In the genomic region with DNA sequence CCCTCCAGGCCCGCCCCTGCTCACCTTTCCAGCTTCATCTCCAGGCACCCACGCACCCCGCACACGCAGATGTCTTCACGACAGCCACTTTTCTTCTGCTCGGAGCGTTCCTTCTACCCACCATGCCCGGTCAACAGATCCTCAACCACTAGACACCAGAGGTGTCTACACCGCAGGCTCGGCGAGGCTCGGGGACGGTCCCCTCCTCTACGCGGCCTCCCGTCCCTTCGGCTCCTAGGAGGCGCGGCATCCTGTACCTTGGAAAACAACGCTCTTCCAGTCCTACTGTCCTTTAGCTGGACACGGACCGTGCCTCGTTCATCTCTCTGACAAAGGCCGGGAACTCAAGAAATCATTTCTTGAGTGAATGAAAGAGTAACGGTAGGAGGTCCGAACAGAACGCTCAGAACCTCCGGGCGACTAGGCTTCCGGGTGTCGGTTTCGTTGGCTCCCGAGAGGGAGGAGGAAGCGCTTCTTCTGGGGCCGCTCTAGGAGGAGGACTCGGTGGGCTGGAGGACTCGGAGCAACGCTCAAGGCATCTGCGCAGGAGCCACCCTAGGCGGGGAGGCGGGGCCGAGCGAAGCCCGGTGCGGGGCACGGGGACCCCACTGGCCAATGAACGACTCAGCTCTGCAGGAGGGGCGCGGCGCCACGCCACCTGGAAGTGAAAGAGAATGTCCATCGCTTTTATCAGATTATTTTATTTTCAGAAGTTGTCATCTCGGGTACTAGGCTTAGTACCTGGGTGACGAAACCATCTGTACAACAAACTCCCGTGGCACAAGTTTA, we compare ENCODE assay signal across 1 cellular context.
TF ChIP-seq lines count a peak whose summit lies in the region.

No MANE protein-coding gene starts in this region.

TF ChIP-seq in HEK293, 187 proteins besides CTCF, POLR2A, EP300 and RAD21 (continued from another document and continues in another):
- peak; percentile 93 for TF ChIP-seq ZBTB11 (tag by site-specific recombination; conservative IDR thresholded peaks at IDR 0.05; ENCODE audit: low read depth)
- TF ChIP-seq ZNF501 (tag by site-specific recombination; IDR thresholded peaks at IDR 0.05), result peak; percentile 84
- TF ChIP-seq ZBTB17 (tag by site-specific recombination; IDR thresholded peaks at IDR 0.05), result peak; percentile 74
- no peak for TF ChIP-seq ZNF677 (tag by site-specific recombination; IDR thresholded peaks at IDR 0.05)
- no peak for TF ChIP-seq ZNF214 (tag by site-specific recombination; IDR thresholded peaks at IDR 0.05; ENCODE audit: borderline replicate concordance)
- TF ChIP-seq ZNF416 (tag by site-specific recombination; IDR thresholded peaks at IDR 0.05), result no peak
- TF ChIP-seq KLF7 (tag by site-specific recombination; IDR thresholded peaks at IDR 0.05; ENCODE audit: borderline replicate concordance), result no peak
- no peak for TF ChIP-seq ZNF274 (IDR thresholded peaks at IDR 0.05; ENCODE audit: low read length)
- TF ChIP-seq ZNF274 (tag by site-specific recombination; IDR thresholded peaks at IDR 0.05; ENCODE audit: borderline replicate concordance), result no peak
- peak; percentile 63 for TF ChIP-seq KLF10 (tag by site-specific recombination; IDR thresholded peaks at IDR 0.05)
- TF ChIP-seq ZNF311 (tag by site-specific recombination; IDR thresholded peaks at IDR 0.05; ENCODE audit: borderline replicate concordance), result no peak
- TF ChIP-seq SP3 (tag by site-specific recombination; IDR thresholded peaks at IDR 0.05), result peak; percentile 78
- peak; percentile 12; the same call in 1 of the 2 replicates for TF ChIP-seq ZBTB8A (tag by site-specific recombination; IDR thresholded peaks at IDR 0.05)
- TF ChIP-seq, protein P1, sequence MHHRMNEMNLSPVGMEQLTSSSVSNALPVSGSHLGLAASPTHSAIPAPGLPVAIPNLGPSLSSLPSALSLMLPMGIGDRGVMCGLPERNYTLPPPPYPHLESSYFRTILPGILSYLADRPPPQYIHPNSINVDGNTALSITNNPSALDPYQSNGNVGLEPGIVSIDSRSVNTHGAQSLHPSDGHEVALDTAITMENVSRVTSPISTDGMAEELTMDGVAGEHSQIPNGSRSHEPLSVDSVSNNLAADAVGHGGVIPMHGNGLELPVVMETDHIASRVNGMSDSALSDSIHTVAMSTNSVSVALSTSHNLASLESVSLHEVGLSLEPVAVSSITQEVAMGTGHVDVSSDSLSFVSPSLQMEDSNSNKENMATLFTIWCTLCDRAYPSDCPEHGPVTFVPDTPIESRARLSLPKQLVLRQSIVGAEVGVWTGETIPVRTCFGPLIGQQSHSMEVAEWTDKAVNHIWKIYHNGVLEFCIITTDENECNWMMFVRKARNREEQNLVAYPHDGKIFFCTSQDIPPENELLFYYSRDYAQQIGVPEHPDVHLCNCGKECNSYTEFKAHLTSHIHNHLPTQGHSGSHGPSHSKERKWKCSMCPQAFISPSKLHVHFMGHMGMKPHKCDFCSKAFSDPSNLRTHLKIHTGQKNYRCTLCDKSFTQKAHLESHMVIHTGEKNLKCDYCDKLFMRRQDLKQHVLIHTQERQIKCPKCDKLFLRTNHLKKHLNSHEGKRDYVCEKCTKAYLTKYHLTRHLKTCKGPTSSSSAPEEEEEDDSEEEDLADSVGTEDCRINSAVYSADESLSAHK (tag by site-specific recombination; IDR thresholded peaks at IDR 0.05), result peak; percentile 95
- TF ChIP-seq ZFHX2 (tag by site-specific recombination; conservative IDR thresholded peaks at IDR 0.05), result peak; percentile 82
- 0 out of 2 replicates have a peak, but pooled peaks have one; percentile 18 for TF ChIP-seq ZSCAN30 (tag by site-specific recombination; IDR thresholded peaks at IDR 0.05)
- TF ChIP-seq ZNF629 (tag by site-specific recombination; IDR thresholded peaks at IDR 0.05), result peak; percentile 55
- no peak for TF ChIP-seq YY2 (tag by site-specific recombination; IDR thresholded peaks at IDR 0.05)
- TF ChIP-seq KLF9 (tag by site-specific recombination; IDR thresholded peaks at IDR 0.05; ENCODE audit: low read depth), result peak; percentile 40; the same call in 1 of the 2 replicates
- peak; percentile 43; the same call in 1 of the 2 replicates for TF ChIP-seq ZNF24 (tag by site-specific recombination; IDR thresholded peaks at IDR 0.05)
- TF ChIP-seq ZBTB6 (tag by site-specific recombination; IDR thresholded peaks at IDR 0.05), result peak; percentile 79
- TF ChIP-seq ZFP3 (tag by site-specific recombination; IDR thresholded peaks at IDR 0.05; ENCODE audit: low read depth), result no peak
- TF ChIP-seq ZXDB (tag by site-specific recombination; IDR thresholded peaks at IDR 0.05), result peak; percentile 49; the same call in 1 of the 2 replicates
- no peak for TF ChIP-seq ZBTB1 (tag by site-specific recombination; IDR thresholded peaks at IDR 0.05)
- peak; percentile 84 for TF ChIP-seq ZEB2 (tag by site-specific recombination; IDR thresholded peaks at IDR 0.05)
- TF ChIP-seq ZNF16 (tag by site-specific recombination; IDR thresholded peaks at IDR 0.05; ENCODE audit: low read depth), result no peak
- TF ChIP-seq, protein P2, sequence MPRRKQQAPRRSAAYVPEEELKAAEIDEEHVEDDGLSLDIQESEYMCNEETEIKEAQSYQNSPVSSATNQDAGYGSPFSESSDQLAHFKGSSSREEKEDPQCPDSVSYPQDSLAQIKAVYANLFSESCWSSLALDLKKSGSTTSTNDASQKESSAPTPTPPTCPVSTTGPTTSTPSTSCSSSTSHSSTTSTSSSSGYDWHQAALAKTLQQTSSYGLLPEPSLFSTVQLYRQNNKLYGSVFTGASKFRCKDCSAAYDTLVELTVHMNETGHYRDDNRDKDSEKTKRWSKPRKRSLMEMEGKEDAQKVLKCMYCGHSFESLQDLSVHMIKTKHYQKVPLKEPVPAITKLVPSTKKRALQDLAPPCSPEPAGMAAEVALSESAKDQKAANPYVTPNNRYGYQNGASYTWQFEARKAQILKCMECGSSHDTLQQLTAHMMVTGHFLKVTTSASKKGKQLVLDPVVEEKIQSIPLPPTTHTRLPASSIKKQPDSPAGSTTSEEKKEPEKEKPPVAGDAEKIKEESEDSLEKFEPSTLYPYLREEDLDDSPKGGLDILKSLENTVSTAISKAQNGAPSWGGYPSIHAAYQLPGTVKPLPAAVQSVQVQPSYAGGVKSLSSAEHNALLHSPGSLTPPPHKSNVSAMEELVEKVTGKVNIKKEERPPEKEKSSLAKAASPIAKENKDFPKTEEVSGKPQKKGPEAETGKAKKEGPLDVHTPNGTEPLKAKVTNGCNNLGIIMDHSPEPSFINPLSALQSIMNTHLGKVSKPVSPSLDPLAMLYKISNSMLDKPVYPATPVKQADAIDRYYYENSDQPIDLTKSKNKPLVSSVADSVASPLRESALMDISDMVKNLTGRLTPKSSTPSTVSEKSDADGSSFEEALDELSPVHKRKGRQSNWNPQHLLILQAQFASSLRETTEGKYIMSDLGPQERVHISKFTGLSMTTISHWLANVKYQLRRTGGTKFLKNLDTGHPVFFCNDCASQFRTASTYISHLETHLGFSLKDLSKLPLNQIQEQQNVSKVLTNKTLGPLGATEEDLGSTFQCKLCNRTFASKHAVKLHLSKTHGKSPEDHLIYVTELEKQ (tag by site-specific recombination; IDR thresholded peaks at IDR 0.05; ENCODE audit: borderline replicate concordance), result no peak
- TF ChIP-seq KLF8 (tag by site-specific recombination; IDR thresholded peaks at IDR 0.05), result peak; percentile 64; the same call in 1 of the 2 replicates
- no peak for TF ChIP-seq ZNF132 (tag by site-specific recombination; IDR thresholded peaks at IDR 0.05; ENCODE audit: borderline replicate concordance)
- no peak for TF ChIP-seq ZNF549 (tag by site-specific recombination; IDR thresholded peaks at IDR 0.05)
- no peak for TF ChIP-seq ZNF202 (tag by site-specific recombination; IDR thresholded peaks at IDR 0.05; ENCODE audit: borderline replicate concordance)
- peak; percentile 82 for TF ChIP-seq EGR2 (tag by site-specific recombination; IDR thresholded peaks at IDR 0.05; ENCODE audit: low read depth)
- 0 out of 2 replicates have a peak, but pooled peaks have one; percentile 31 for TF ChIP-seq ZFP37 (tag by site-specific recombination; IDR thresholded peaks at IDR 0.05)
- TF ChIP-seq ZNF174 (tag by site-specific recombination; IDR thresholded peaks at IDR 0.05), result no peak
- TF ChIP-seq, protein P3, sequence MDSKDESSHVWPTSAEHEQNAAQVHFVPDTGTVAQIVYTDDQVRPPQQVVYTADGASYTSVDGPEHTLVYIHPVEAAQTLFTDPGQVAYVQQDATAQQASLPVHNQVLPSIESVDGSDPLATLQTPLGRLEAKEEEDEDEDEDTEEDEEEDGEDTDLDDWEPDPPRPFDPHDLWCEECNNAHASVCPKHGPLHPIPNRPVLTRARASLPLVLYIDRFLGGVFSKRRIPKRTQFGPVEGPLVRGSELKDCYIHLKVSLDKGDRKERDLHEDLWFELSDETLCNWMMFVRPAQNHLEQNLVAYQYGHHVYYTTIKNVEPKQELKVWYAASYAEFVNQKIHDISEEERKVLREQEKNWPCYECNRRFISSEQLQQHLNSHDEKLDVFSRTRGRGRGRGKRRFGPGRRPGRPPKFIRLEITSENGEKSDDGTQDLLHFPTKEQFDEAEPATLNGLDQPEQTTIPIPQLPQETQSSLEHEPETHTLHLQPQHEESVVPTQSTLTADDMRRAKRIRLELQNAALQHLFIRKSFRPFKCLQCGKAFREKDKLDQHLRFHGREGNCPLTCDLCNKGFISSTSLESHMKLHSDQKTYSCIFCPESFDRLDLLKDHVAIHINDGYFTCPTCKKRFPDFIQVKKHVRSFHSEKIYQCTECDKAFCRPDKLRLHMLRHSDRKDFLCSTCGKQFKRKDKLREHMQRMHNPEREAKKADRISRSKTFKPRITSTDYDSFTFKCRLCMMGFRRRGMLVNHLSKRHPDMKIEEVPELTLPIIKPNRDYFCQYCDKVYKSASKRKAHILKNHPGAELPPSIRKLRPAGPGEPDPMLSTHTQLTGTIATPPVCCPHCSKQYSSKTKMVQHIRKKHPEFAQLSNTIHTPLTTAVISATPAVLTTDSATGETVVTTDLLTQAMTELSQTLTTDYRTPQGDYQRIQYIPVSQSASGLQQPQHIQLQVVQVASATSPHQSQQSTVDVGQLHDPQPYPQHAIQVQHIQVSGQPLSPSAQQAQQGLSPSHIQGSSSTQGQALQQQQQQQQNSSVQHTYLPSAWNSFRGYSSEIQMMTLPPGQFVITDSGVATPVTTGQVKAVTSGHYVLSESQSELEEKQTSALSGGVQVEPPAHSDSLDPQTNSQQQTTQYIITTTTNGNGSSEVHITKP (tag by site-specific recombination; IDR thresholded peaks at IDR 0.05), result peak; percentile 51; the same call in 1 of the 2 replicates
- TF ChIP-seq ZNF792 (tag by site-specific recombination; IDR thresholded peaks at IDR 0.05), result no peak
- no peak for TF ChIP-seq IKZF3 (tag by site-specific recombination; IDR thresholded peaks at IDR 0.05)
- peak; percentile 81 for TF ChIP-seq SP2 (tag by site-specific recombination; IDR thresholded peaks at IDR 0.05)
- peak; percentile 29; the same call in 1 of the 2 replicates for TF ChIP-seq ZNF639 (tag by site-specific recombination; IDR thresholded peaks at IDR 0.05)
- TF ChIP-seq ZNF292 (tag by site-specific recombination; IDR thresholded peaks at IDR 0.05; ENCODE audit: borderline replicate concordance, low read depth), result no peak
- TF ChIP-seq ZBTB20 (tag by site-specific recombination; IDR thresholded peaks at IDR 0.05), result peak; percentile 43; the same call in 1 of the 2 replicates
- TF ChIP-seq ZNF335 (tag by site-specific recombination; conservative IDR thresholded peaks at IDR 0.05), result peak; percentile 68; the same call in 1 of the 2 replicates
